In genomic region chr15:99232740-99233139, GRCh38 we compare ENCODE assay signal across 16 cellular contexts. TPM values are rescaled to one million over a fixed set of nuclear protein-coding genes. Genes with fewer than 3 reads are reported as not detected.
DNase-seq lines count a peak whose midpoint lies in the region; ATAC-seq and TF ChIP-seq lines count a peak whose summit lies in the region.
"Had no signal": no experiment of that assay in that cellular context is flagged by ENCODE, and none has a peak within 500 bp of the region (broad histone marks: within the 10 kb centered on the region; RNA-seq: fewer than 3 reads in every experiment).

No MANE protein-coding gene starts in this region.

- no peaks in the 10 kb centered on the region for H3K27me3 ChIP-seq in breast epithelium
- H3K27me3 ChIP-seq: BLaER1 treated with 17β-estradiol and CSF1 and Interleukin-3, amounts not matched to agents 10 nM and 100 nM had no signal

- H3K9me3 Mint-ChIP-seq in MCF 10A (ENCODE audit: unreplicated experiment) = no peaks in the 10 kb centered on the region

- no peak for TF ChIP-seq POLR2A in breast epithelium (IDR thresholded peaks at IDR 0.05)

- H3K9me3 ChIP-seq in breast epithelium (no peaks in the 10 kb centered on the region), HEK293 (ENCODE audit: control insufficient read depth, insufficient read depth, low read depth, low read length) (no peaks in the 10 kb centered on the region)
- H3K9me3 ChIP-seq: Caco-2 had no signal

- H3K4me1 Mint-ChIP-seq in MCF 10A (ENCODE audit: insufficient read depth, unreplicated experiment) = peaks cover 4% of the 10 kb centered on the region
- H3K4me1 Mint-ChIP-seq: B cell had no signal

- no peak for TF ChIP-seq CTCF in MCF 10A (IDR thresholded peaks at IDR 0.05; ENCODE audit: unreplicated experiment)
- TF ChIP-seq CTCF in breast epithelium (IDR thresholded peaks at IDR 0.05) = no peak
- no peak for TF ChIP-seq CTCF in HEK293 (tag by site-specific recombination; IDR thresholded peaks at IDR 0.05)

- H3K36me3 Mint-ChIP-seq in MCF 10A (ENCODE audit: insufficient read depth, unreplicated experiment) = peaks cover 36% of the 10 kb centered on the region
- H3K36me3 Mint-ChIP-seq: CD8-positive, alpha-beta T cell had no signal

- H3K27ac Mint-ChIP-seq in MCF 10A (ENCODE audit: low read depth, unreplicated experiment) = peak overlapping the region; percentile 19
- H3K27ac Mint-ChIP-seq: B cell; CD4-positive, alpha-beta T cell; CD8-positive, alpha-beta T cell had no signal

- POLR2A ChIA-PET in MCF 10A (lab: Yijun Ruan, JAX) = no interaction called here
- POLR2A ChIA-PET in HEK293 (lab: Yijun Ruan, JAX) = no interaction called here

- H3K27me3 Mint-ChIP-seq in MCF 10A (ENCODE audit: insufficient read depth, unreplicated experiment) = no peaks in the 10 kb centered on the region
- H3K27me3 Mint-ChIP-seq: B cell had no signal

- no peak overlapping the region for H3K4me3 Mint-ChIP-seq in MCF 10A (ENCODE audit: unreplicated experiment)
- H3K4me3 Mint-ChIP-seq: B cell; CD4-positive, alpha-beta T cell; CD8-positive, alpha-beta T cell had no signal

- no TSS peak for BruUV-seq in MCF 10A (replicated peaks; lab: Mats Ljungman, UMichigan)

- ATAC-seq in GM21447 (IDR thresholded peaks at IDR 0.05; ENCODE audit: unreplicated experiment) = no peak
- ATAC-seq: CD8-positive, alpha-beta T cell had no signal

- no peak overlapping the region for H3K27ac ChIP-seq in breast epithelium
- H3K27ac ChIP-seq in HEK293 (ENCODE audit: extremely low read depth, low read depth, low read length) = no peak overlapping the region
- H3K27ac ChIP-seq: BLaER1 treated with 17β-estradiol and CSF1 and Interleukin-3, amounts not matched to agents 10 nM and 100 nM; C4-2B had no signal

- CTCF ChIA-PET in MCF 10A (lab: Yijun Ruan, JAX) (no interaction called here), HEK293 (lab: Yijun Ruan, JAX) (interaction anchor here (0.6 kb wide), 1 partner anchor 132 kb away, joined by 3 read pairs; no protein-coding TSS in a partner anchor)

- no peaks in the 10 kb centered on the region for H3K36me3 ChIP-seq in breast epithelium
- H3K36me3 ChIP-seq in HEK293 (ENCODE audit: control insufficient read depth in 2 of 2, insufficient read depth in 1 of 2, low read length in 2 of 2) = peaks cover 11 to 12% of the 10 kb centered on the region in 2 experiments
- H3K36me3 ChIP-seq: BLaER1 treated with 17β-estradiol and CSF1 and Interleukin-3, amounts not matched to agents 10 nM and 100 nM had no signal

- H3K4me1 ChIP-seq in breast epithelium (no peaks in the 10 kb centered on the region), HEK293 (ENCODE audit: control insufficient read depth, insufficient read depth, low read length) (no peaks in the 10 kb centered on the region)
- H3K4me1 ChIP-seq: BLaER1 treated with 17β-estradiol and CSF1 and Interleukin-3, amounts not matched to agents 10 nM and 100 nM; Caco-2 had no signal

- intact Hi-C loops in MCF 10A (cut with micrococcal nuclease) = no loop called here
- intact Hi-C loops in breast epithelium (cut with DNase I; ENCODE audit: low total_unique reads) = no loop called here

- H3K4me3 ChIP-seq in breast epithelium (no peak overlapping the region), HEK293 (ENCODE audit: low read depth, low read length) (no peak overlapping the region)
- H3K4me3 ChIP-seq: BLaER1 treated with 17β-estradiol and CSF1 and Interleukin-3, amounts not matched to agents 10 nM and 100 nM had no signal

- DNase-seq in MCF 10A (ENCODE audit: unreplicated experiment) = no peak
- no peak for DNase-seq in breast epithelium (ENCODE audit: low spot score in 2 of 2)
- DNase-seq in SIG-M5 treated with dmso at 0.1 percent for 504 hours (lab: John Stamatoyannopoulos, UW; ENCODE audit: unreplicated experiment) = no peak
- DNase-seq: 8988T; AML-193; Caco-2; Calu3; CD4-positive, alpha-beta T cell; CD8-positive, alpha-beta T cell; DMS79 treated with DMSO at 0.1 percent for 48 hours; GF-D8 had no signal

TF ChIP-seq in HEK293, 187 proteins besides CTCF, POLR2A, EP300 and RAD21:
- TF ChIP-seq ZNF146 (tag by site-specific recombination; IDR thresholded peaks at IDR 0.05) (peak; percentile 91), ZNF239 (tag by site-specific recombination; IDR thresholded peaks at IDR 0.05) (no peak), ZNF596 (tag by site-specific recombination; IDR thresholded peaks at IDR 0.05) (no peak), ZNF280D (tag by site-specific recombination; IDR thresholded peaks at IDR 0.05) (0 out of 2 replicates have a peak, but pooled peaks have one; percentile 9)

RNA-seq across cellular contexts. Expression of gene TTC23, which starts 16.6 kb away (rescaled TPM):
- total RNA-seq in MCF 10A (2022) (15.1 and 15.6 TPM in 2 replicates), breast epithelium (10 to 100 TPM; 19.2 to 43.9 (median 29.5) TPM)

RNA-seq across cellular contexts. Expression of gene LRRC28, which starts 18.5 kb away (rescaled TPM):
- total RNA-seq in MCF 10A (2022) (10.6 and 11.4 TPM in 2 replicates), breast epithelium (10 to 100 TPM; 24.3 to 52.2 (median 44.3) TPM)
